In genomic region chr6:47527274-47527673, GRCh38 we compare ENCODE assay signal across 8 cellular contexts.
"Had no signal": no experiment of that assay in that cellular context is flagged by ENCODE, and none has a peak within 500 bp of the region (broad histone marks: within the 10 kb centered on the region; RNA-seq: fewer than 3 reads in every experiment).

No MANE protein-coding gene starts in this region.

- FAIRE-seq: HepG2 had no signal

- H3K4me3 Mint-ChIP-seq: H9, HFFc6, IgD-negative memory B cell had no signal

- H3K27me3 Mint-ChIP-seq: IgD-negative memory B cell had no signal

- ATAC-seq: HepG2 had no signal

- H3K9ac ChIP-seq: GM23248 had no signal

- DNase-seq: GM23248, GOT3, H9, HCEC 1CT, HFFc6 had no signal

- H3K9me3 Mint-ChIP-seq: HFFc6 had no signal

- H2AFZ ChIP-seq: GM23248 had no signal

- H3K4me3 ChIP-seq: GM23248 had no signal

- H3K27ac Mint-ChIP-seq: H9, HFFc6, IgD-negative memory B cell had no signal

- H3K27ac ChIP-seq: GM23248, HL-60 had no signal
